8 cellular contexts compared by ENCODE assay signal in the genomic region with DNA sequence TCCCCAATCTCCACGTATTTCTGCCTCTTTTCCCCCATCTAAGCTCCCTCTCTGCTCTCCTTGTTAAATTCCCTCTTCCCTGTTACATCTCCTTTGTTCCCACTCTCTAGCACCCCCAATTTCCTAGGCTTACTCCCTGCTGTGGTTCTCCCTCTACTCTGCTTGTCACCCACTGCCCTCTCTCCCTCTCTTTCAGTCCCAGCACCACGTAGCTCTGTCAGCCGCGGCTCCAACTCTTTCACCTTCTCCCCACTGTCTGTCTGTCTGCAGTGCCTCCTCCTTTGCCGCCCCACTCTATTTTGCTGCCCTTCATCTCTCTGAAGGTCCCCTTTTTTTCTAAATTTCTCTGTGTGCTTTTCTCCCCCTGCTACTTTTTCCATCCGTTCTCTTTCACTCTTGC. TPM values are rescaled to one million over a fixed set of nuclear protein-coding genes. Genes with fewer than 3 reads are reported as not detected.
DNase-seq lines count a peak whose midpoint lies in the region; ATAC-seq and TF ChIP-seq lines count a peak whose summit lies in the region.

No MANE protein-coding gene starts in this region.

- peaks cover 42% of the 10 kb centered on the region for H3K4me1 Mint-ChIP-seq in activated T-cell treated with anti-CD3 and anti-CD28 coated beads, Interleukin-2, amount 50 U/mL, for 4 hours (ENCODE audit: low read depth)

- H3K27ac ChIP-seq in right lobe of liver (no peak overlapping the region), upper lobe of left lung (peak overlapping the region in 1 of 4 donors; percentile 80)

- 8% methylated on average over 6 of the region's 6 CpGs for WGBS in right lobe of liver (ENCODE audit: insufficient coverage, low coverage, low lambda C conversion rate, missing lambda C conversion rate)
- 13 to 27% methylated on average over 6 of the region's 6 CpGs for WGBS in upper lobe of left lung, 2 donors

- no peak for ATAC-seq in activated T-cell treated with anti-CD3 and anti-CD28 coated beads, Interleukin-2, amount 50 U/mL, for 4 hours
- no peak for ATAC-seq in right lobe of liver
- no peak for ATAC-seq in upper lobe of left lung (ENCODE audit: low FRiP score in 2 of 2)
- ATAC-seq in HG02852 (IDR thresholded peaks at IDR 0.05; ENCODE audit: unreplicated experiment): no peak

- H3K4me1 ChIP-seq in right lobe of liver: peaks cover 0 to 12% (median 0%) of the 10 kb centered on the region in 4 donors
- peaks cover 11 to 29% (median 16%) of the 10 kb centered on the region in 4 donors for H3K4me1 ChIP-seq in upper lobe of left lung

- DNase-seq in activated T-cell treated with anti-CD3 and anti-CD28 coated beads, Interleukin-2, amount 50 U/mL, for 4 hours: no peak
- no peak for DNase-seq in activated T-cell treated with anti-CD3 and anti-CD28 coated beads, Interleukin-2, amount 50 U/mL, for 1 hour
- DNase-seq in astrocyte of the hippocampus (ENCODE audit: low read depth, low spot score) (peak; percentile 11), right lobe of liver (no peak), upper lobe of left lung (no peak)
- DNase-seq in stimulated activated naive CD4-positive, alpha-beta T cell (lab: John Stamatoyannopoulos, UW): no peak
- no peak for DNase-seq in stimulated activated CD4-positive, alpha-beta T cell treated with anti-CD3 and anti-CD28 coated beads, Interleukin-4, amount 100 ng/mL, for 4 hours

- H3K4me3 Mint-ChIP-seq in activated T-cell treated with anti-CD3 and anti-CD28 coated beads, Interleukin-2, amount 50 U/mL, for 4 hours: peak overlapping the region; percentile 95

- intact Hi-C loops in right lobe of liver (cut with DNase I): no loop called here

- H3K27me3 Mint-ChIP-seq in activated T-cell treated with anti-CD3 and anti-CD28 coated beads, Interleukin-2, amount 50 U/mL, for 4 hours (ENCODE audit: low read depth): no peaks in the 10 kb centered on the region

- no peak for TF ChIP-seq EP300 in upper lobe of left lung (IDR thresholded peaks at IDR 0.05)

- TF ChIP-seq CTCF in right lobe of liver (IDR thresholded peaks at IDR 0.05) (no peak), upper lobe of left lung (IDR thresholded peaks at IDR 0.05) (no peak)

- TF ChIP-seq POLR2A in right lobe of liver (IDR thresholded peaks at IDR 0.05) (no peak), upper lobe of left lung (IDR thresholded peaks at IDR 0.05) (no peak)

- H3K9me3 ChIP-seq in right lobe of liver (peaks cover 0 to 19% (median 4%) of the 10 kb centered on the region in 4 donors), upper lobe of left lung (peaks cover 4 to 51% (median 39%) of the 10 kb centered on the region in 4 donors)

- H3K36me3 ChIP-seq in right lobe of liver (peaks cover 0 to 5% (median 0%) of the 10 kb centered on the region in 4 donors), upper lobe of left lung (peaks cover 4 to 33% (median 23%) of the 10 kb centered on the region in 4 donors)

- H3K27me3 ChIP-seq in right lobe of liver: no peaks in the 10 kb centered on the region
- no peaks in the 10 kb centered on the region for H3K27me3 ChIP-seq in upper lobe of left lung

- H3K4me3 ChIP-seq in right lobe of liver: peak overlapping the region; percentile 68 to 76 (median 72)
- H3K4me3 ChIP-seq in upper lobe of left lung: peak overlapping the region; percentile 84 to 95 (median 86)

- H3K36me3 Mint-ChIP-seq in activated T-cell treated with anti-CD3 and anti-CD28 coated beads, Interleukin-2, amount 50 U/mL, for 4 hours (ENCODE audit: insufficient read depth): peaks cover 45% of the 10 kb centered on the region

- H3K9me3 Mint-ChIP-seq in activated T-cell treated with anti-CD3 and anti-CD28 coated beads, Interleukin-2, amount 50 U/mL, for 4 hours: peaks cover 50% of the 10 kb centered on the region

RNA-seq across cellular contexts. Expression of a gene that starts 1.0 kb away (rescaled TPM):
- total RNA-seq in activated T-cell treated with anti-CD3 and anti-CD28 coated beads, Interleukin-2, amount 50 U/mL, for 4 hours: 1 to 10 TPM; 8.0 to 8.7 (median 8.4) TPM
- total RNA-seq in right lobe of liver (1 to 10 TPM; 2.8 to 8.7 (median 5.8) TPM), upper lobe of left lung (10 to 100 TPM; 13.7 to 32.5 (median 17.1) TPM)

RNA-seq across cellular contexts. Expression of a gene that starts 45.2 kb away (rescaled TPM):
- total RNA-seq in activated T-cell treated with anti-CD3 and anti-CD28 coated beads, Interleukin-2, amount 50 U/mL, for 4 hours: 1 to 10 TPM; 7.1 to 8.7 (median 7.2) TPM
- total RNA-seq in right lobe of liver (1 to 10 TPM; 1.9 to 6.2 (median 4.2) TPM), upper lobe of left lung (10 to 100 TPM in 3 of 6 donors, 1 to 10 TPM in 3; 2.2 to 19.9 (median 10.2) TPM)

RNA-seq across cellular contexts. Expression of a gene that starts 45.9 kb away (rescaled TPM):
- total RNA-seq in activated T-cell treated with anti-CD3 and anti-CD28 coated beads, Interleukin-2, amount 50 U/mL, for 4 hours: 1 to 10 TPM; 9.1 to 9.8 (median 9.4) TPM
- total RNA-seq in right lobe of liver (1 to 10 TPM in 5 of 6 experiments, under 1 TPM in 1; 0.86 to 3.9 (median 3.3) TPM), upper lobe of left lung (10 to 100 TPM in 5 of 6 donors, 1 to 10 TPM in 1; 8.4 to 16.3 (median 12.8) TPM)
